Comparison of ENCODE assay signal across 1 cellular context in genomic region chr13:29589234-29589633, GRCh38.
TF ChIP-seq lines count a peak whose summit lies in the region.

No MANE protein-coding gene starts in this region.

TF ChIP-seq in GM23338, 12 proteins besides CTCF, POLR2A, EP300 and RAD21 (continued from another document):
- TF ChIP-seq, protein P1, sequence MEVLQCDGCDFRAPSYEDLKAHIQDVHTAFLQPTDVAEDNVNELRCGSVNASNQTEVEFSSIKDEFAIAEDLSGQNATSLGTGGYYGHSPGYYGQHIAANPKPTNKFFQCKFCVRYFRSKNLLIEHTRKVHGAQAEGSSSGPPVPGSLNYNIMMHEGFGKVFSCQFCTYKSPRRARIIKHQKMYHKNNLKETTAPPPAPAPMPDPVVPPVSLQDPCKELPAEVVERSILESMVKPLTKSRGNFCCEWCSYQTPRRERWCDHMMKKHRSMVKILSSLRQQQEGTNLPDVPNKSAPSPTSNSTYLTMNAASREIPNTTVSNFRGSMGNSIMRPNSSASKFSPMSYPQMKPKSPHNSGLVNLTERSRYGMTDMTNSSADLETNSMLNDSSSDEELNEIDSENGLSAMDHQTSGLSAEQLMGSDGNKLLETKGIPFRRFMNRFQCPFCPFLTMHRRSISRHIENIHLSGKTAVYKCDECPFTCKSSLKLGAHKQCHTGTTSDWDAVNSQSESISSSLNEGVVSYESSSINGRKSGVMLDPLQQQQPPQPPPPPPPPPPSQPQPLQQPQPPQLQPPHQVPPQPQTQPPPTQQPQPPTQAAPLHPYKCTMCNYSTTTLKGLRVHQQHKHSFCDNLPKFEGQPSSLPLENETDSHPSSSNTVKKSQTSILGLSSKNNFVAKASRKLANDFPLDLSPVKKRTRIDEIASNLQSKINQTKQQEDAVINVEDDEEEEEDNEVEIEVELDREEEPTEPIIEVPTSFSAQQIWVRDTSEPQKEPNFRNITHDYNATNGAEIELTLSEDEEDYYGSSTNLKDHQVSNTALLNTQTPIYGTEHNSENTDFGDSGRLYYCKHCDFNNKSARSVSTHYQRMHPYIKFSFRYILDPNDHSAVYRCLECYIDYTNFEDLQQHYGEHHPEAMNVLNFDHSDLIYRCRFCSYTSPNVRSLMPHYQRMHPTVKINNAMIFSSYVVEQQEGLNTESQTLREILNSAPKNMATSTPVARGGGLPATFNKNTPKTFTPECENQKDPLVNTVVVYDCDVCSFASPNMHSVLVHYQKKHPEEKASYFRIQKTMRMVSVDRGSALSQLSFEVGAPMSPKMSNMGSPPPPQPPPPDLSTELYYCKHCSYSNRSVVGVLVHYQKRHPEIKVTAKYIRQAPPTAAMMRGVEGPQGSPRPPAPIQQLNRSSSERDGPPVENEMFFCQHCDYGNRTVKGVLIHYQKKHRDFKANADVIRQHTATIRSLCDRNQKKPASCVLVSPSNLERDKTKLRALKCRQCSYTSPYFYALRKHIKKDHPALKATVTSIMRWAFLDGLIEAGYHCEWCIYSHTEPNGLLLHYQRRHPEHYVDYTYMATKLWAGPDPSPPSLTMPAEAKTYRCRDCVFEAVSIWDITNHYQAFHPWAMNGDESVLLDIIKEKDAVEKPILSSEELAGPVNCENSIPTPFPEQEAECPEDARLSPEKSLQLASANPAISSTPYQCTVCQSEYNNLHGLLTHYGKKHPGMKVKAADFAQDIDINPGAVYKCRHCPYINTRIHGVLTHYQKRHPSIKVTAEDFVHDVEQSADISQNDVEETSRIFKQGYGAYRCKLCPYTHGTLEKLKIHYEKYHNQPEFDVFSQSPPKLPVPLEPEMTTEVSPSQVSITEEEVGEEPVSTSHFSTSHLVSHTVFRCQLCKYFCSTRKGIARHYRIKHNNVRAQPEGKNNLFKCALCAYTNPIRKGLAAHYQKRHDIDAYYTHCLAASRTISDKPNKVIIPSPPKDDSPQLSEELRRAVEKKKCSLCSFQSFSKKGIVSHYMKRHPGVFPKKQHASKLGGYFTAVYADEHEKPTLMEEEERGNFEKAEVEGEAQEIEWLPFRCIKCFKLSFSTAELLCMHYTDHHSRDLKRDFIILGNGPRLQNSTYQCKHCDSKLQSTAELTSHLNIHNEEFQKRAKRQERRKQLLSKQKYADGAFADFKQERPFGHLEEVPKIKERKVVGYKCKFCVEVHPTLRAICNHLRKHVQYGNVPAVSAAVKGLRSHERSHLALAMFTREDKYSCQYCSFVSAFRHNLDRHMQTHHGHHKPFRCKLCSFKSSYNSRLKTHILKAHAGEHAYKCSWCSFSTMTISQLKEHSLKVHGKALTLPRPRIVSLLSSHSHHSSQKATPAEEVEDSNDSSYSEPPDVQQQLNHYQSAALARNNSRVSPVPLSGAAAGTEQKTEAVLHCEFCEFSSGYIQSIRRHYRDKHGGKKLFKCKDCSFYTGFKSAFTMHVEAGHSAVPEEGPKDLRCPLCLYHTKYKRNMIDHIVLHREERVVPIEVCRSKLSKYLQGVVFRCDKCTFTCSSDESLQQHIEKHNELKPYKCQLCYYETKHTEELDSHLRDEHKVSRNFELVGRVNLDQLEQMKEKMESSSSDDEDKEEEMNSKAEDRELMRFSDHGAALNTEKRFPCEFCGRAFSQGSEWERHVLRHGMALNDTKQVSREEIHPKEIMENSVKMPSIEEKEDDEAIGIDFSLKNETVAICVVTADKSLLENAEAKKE (CRISPR knock-in tag; IDR thresholded peaks at IDR 0.05): no peak
- TF ChIP-seq EZH2phosphoT487 (IDR thresholded peaks at IDR 0.05; ENCODE audit: unreplicated experiment) (no peak), JUNB (IDR thresholded peaks at IDR 0.05; ENCODE audit: unreplicated experiment) (no peak), REST (IDR thresholded peaks at IDR 0.05; ENCODE audit: unreplicated experiment) (no peak), ETS1 (IDR thresholded peaks at IDR 0.05) (no peak), ZNF331 (CRISPR knock-in tag; IDR thresholded peaks at IDR 0.05; ENCODE audit: low read depth) (no peak)
